In genomic region chr11:110525883-110526282, GRCh38 we compare ENCODE assay signal across 7 cellular contexts.
DNase-seq lines count a peak whose midpoint lies in the region; ATAC-seq and TF ChIP-seq lines count a peak whose summit lies in the region.

No MANE protein-coding gene starts in this region.

- no peaks in the 10 kb centered on the region for H3K36me3 ChIP-seq in subcutaneous abdominal adipose tissue (ENCODE audit: control insufficient read depth in 5 of 5, insufficient read depth in 5 of 5, low read length in 5 of 5)

- H3K9me3 ChIP-seq in subcutaneous abdominal adipose tissue (ENCODE audit: control insufficient read depth in 5 of 5, low read length in 5 of 5) = peaks cover 0 to 4% (median 2%) of the 10 kb centered on the region in 5 donors

- in situ Hi-C loops in astrocyte of the spinal cord (cut with HindIII; ENCODE audit: low sequenced_read_pairs) = no loop called here

- no peaks in the 10 kb centered on the region for H3K27me3 ChIP-seq in subcutaneous abdominal adipose tissue (ENCODE audit: control insufficient read depth in 5 of 5, insufficient read depth in 4 of 5, low read length in 5 of 5)

- H3K4me1 ChIP-seq in subcutaneous abdominal adipose tissue (ENCODE audit: control insufficient read depth in 5 of 5, insufficient read depth in 5 of 5, low read length in 5 of 5) = peaks cover 0 to 12% (median 8%) of the 10 kb centered on the region in 5 donors

- H3K27ac ChIP-seq in subcutaneous abdominal adipose tissue (ENCODE audit: low read depth, low read length) = peak overlapping the region; percentile 55

- DNase-seq in astrocyte of the spinal cord (ENCODE audit: low read depth, low spot score) (peak; percentile 72), HUDEP-2 (lab: John Stamatoyannopoulos, UW; ENCODE audit: unreplicated experiment in 76 of 76) (no peak)
- DNase-seq in stimulated activated CD4-positive, alpha-beta T cell treated with anti-CD3 and anti-CD28 coated beads, Interleukin-2, amount 100 ng/mL, for 24 hours = no peak
- DNase-seq in activated T-cell treated with anti-CD3 and anti-CD28 coated beads, Interleukin-2, amount 50 U/mL, for 1 hour = no peak

- no peak for TF ChIP-seq CTCF in astrocyte of the spinal cord (IDR thresholded peaks at IDR 0.05; ENCODE audit: low read depth, low read length)

- H3K4me3 ChIP-seq in astrocyte of the spinal cord (ENCODE audit: low read depth, low read length) = no peak overlapping the region
- no peak overlapping the region for H3K4me3 ChIP-seq in subcutaneous abdominal adipose tissue (ENCODE audit: low read depth in 1 of 5, low read length in 5 of 5)

- H3K9ac ChIP-seq in subcutaneous abdominal adipose tissue (ENCODE audit: low read length in 5 of 5) = no peak overlapping the region

- peak; percentile 92 for ATAC-seq in GM19438 (IDR thresholded peaks at IDR 0.05; ENCODE audit: low read depth, unreplicated experiment)
- ATAC-seq in HG03432 (IDR thresholded peaks at IDR 0.05; ENCODE audit: unreplicated experiment) = peak; percentile 79
